Comparison of ENCODE assay signal across 15 cellular contexts in the genomic region with DNA sequence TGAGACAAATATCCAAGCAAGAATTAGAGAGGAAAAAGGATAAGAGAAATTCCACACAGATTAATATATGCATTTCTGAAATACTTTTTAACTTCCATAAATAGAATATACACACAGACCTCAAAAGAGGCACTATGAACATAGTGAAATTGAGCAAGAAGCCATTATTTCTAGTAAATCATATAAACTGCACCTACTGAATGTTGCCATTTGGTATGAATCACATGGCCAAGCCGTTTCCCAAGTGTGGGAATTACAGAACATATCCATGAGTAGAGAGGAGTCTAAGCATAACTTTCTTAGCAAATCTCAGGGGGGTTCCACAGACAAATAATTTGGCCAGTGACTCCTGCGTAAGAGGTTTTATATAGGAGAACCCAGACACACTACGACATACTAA.
DNase-seq lines count a peak whose midpoint lies in the region; ATAC-seq and TF ChIP-seq lines count a peak whose summit lies in the region.
"Had no signal": no experiment of that assay in that cellular context is flagged by ENCODE, and none has a peak within 500 bp of the region (broad histone marks: within the 10 kb centered on the region; RNA-seq: fewer than 3 reads in every experiment).

No MANE protein-coding gene starts in this region.

- TF ChIP-seq CTCF in fibroblast of villous mesenchyme (IDR thresholded peaks at IDR 0.05; ENCODE audit: insufficient read depth, low read depth, low read length), result no peak

- H3K27me3 ChIP-seq in adipocyte (replicated peaks; ENCODE audit: control insufficient read depth, insufficient read depth, low read length), result no peaks in the 10 kb centered on the region
- H3K27me3 ChIP-seq: adrenal gland, colonic mucosa had no signal

- H3K4me1 Mint-ChIP-seq in activated naive CD8-positive, alpha-beta T cell (ENCODE audit: low read depth), result peaks cover 48% of the 10 kb centered on the region
- H3K4me1 Mint-ChIP-seq in activated naive CD8-positive, alpha-beta T cell treated with anti-CD3 and anti-CD28 coated beads, Interleukin-2, amount 50 U/mL, for 24 hours, result peaks cover 38% of the 10 kb centered on the region

- H3K27me3 Mint-ChIP-seq in activated naive CD8-positive, alpha-beta T cell, result no peaks in the 10 kb centered on the region
- H3K27me3 Mint-ChIP-seq in activated naive CD8-positive, alpha-beta T cell treated with anti-CD3 and anti-CD28 coated beads, Interleukin-2, amount 50 U/mL, for 24 hours, result no peaks in the 10 kb centered on the region

- peak overlapping the region; percentile 51 for H3K4me3 ChIP-seq in adipocyte (ENCODE audit: low read length)
- no peak overlapping the region for H3K4me3 ChIP-seq in fibroblast of villous mesenchyme (ENCODE audit: low read depth, low read length)
- H3K4me3 ChIP-seq: adrenal gland, colonic mucosa had no signal

- no peaks in the 10 kb centered on the region for H3K9me3 ChIP-seq in adipocyte (ENCODE audit: control insufficient read depth, low read length)
- H3K9me3 ChIP-seq: adrenal gland, colonic mucosa had no signal

- H3K36me3 Mint-ChIP-seq in activated naive CD8-positive, alpha-beta T cell, result peaks cover 6% of the 10 kb centered on the region
- H3K36me3 Mint-ChIP-seq in activated naive CD8-positive, alpha-beta T cell treated with anti-CD3 and anti-CD28 coated beads, Interleukin-2, amount 50 U/mL, for 24 hours (ENCODE audit: low read depth), result no peaks in the 10 kb centered on the region

- peaks cover 19% of the 10 kb centered on the region for H3K4me1 ChIP-seq in adipocyte (ENCODE audit: control insufficient read depth, insufficient read depth, low read length)

- no peak overlapping the region for H3K9ac ChIP-seq in adipocyte (ENCODE audit: low read length)

- no peak for ATAC-seq in activated naive CD8-positive, alpha-beta T cell treated with anti-CD3 and anti-CD28 coated beads, Interleukin-2, amount 50 U/mL, for 24 hours
- no peak for ATAC-seq in HG02938 (IDR thresholded peaks at IDR 0.05; ENCODE audit: unreplicated experiment)
- no peak for ATAC-seq in HG03025 (IDR thresholded peaks at IDR 0.05; ENCODE audit: low FRiP score, unreplicated experiment)
- ATAC-seq: HepG2, left cardiac atrium had no signal

- no peak overlapping the region for H3K4me3 Mint-ChIP-seq in activated naive CD8-positive, alpha-beta T cell
- H3K4me3 Mint-ChIP-seq in activated naive CD8-positive, alpha-beta T cell treated with anti-CD3 and anti-CD28 coated beads, Interleukin-2, amount 50 U/mL, for 24 hours, result no peak overlapping the region
- H3K4me3 Mint-ChIP-seq: activated T-cell treated with anti-CD3 and anti-CD28 coated beads, Interleukin-2, amount 50 U/mL, for 4 hours had no signal

- H3K27ac Mint-ChIP-seq in activated naive CD8-positive, alpha-beta T cell, result peak overlapping the region; percentile 55
- no peak overlapping the region for H3K27ac Mint-ChIP-seq in activated naive CD8-positive, alpha-beta T cell treated with anti-CD3 and anti-CD28 coated beads, Interleukin-2, amount 50 U/mL, for 24 hours

- no peaks in the 10 kb centered on the region for H3K9me3 Mint-ChIP-seq in activated naive CD8-positive, alpha-beta T cell (ENCODE audit: low read depth)
- no peaks in the 10 kb centered on the region for H3K9me3 Mint-ChIP-seq in activated naive CD8-positive, alpha-beta T cell treated with anti-CD3 and anti-CD28 coated beads, Interleukin-2, amount 50 U/mL, for 24 hours
- H3K9me3 Mint-ChIP-seq: activated T-cell treated with anti-CD3 and anti-CD28 coated beads, Interleukin-2, amount 50 U/mL, for 4 hours had no signal

- no peaks in the 10 kb centered on the region for H3K36me3 ChIP-seq in adipocyte (ENCODE audit: control insufficient read depth, insufficient read depth, low read length, severe bottlenecking)
- H3K36me3 ChIP-seq: adrenal gland, colonic mucosa had no signal

- no peak for DNase-seq in activated naive CD8-positive, alpha-beta T cell treated with anti-CD3 and anti-CD28 coated beads, Interleukin-2, amount 50 U/mL, for 24 hours
- DNase-seq in adipocyte (ENCODE audit: low read depth) (peak; percentile 44), fibroblast of villous mesenchyme (ENCODE audit: low read depth) (peak; percentile 38), stromal cell of bone marrow (ENCODE audit: low read depth) (peak; percentile 34), putamen (ENCODE audit: low spot score) (no peak)
- DNase-seq: activated T-cell treated with anti-CD3 and anti-CD28 coated beads, Interleukin-2, amount 50 U/mL, for 4 hours; adrenal gland; Calu3; colonic mucosa; left cardiac atrium; SHP77 had no signal

Comparison
In these comparisons a context has a peak if more than half of its experiments do, and no peak if none do; other contexts are left out.
1. DNase-seq: peak in adipocyte (single experiment), fibroblast of villous mesenchyme (single experiment) and stromal cell of bone marrow (single experiment); none in activated naive CD8-positive, alpha-beta T cell treated with anti-CD3 and anti-CD28 coated beads, Interleukin-2, amount 50 U/mL, for 24 hours (single experiment) and putamen (single experiment).